8 cellular contexts compared by ENCODE assay signal in genomic region chr12:103877934-103878510, GRCh38. TPM values are rescaled to one million over a fixed set of nuclear protein-coding genes. Genes with fewer than 3 reads are reported as not detected.
A peak's percentile ranks its signal among the peaks of the same experiment; 100 is the strongest.
DNase-seq lines count a peak whose midpoint lies in the region; ATAC-seq and TF ChIP-seq lines count a peak whose summit lies in the region.

No MANE protein-coding gene starts in this region.

- H3K4me2 ChIP-seq in PC-3 (ENCODE audit: low read length) (peak overlapping the region; percentile 69), osteoblast (ENCODE audit: insufficient read depth, low read length) (peak overlapping the region; percentile 32)

- H3K4me1 ChIP-seq in PC-3 (ENCODE audit: insufficient read depth, low read length) (peaks cover 27% of the 10 kb centered on the region), osteoblast (ENCODE audit: insufficient read depth, low read length) (no peaks in the 10 kb centered on the region), uterus (no peaks in the 10 kb centered on the region)

- BruUV-seq in PC-3 (replicated peaks; lab: Mats Ljungman, UMichigan): no TSS peak

- intact Hi-C loops in PC-3 (cut with micrococcal nuclease) (loop anchor here (1.0 to 5.0 kb wide), 2 partner anchors 231 to 1224 kb away; no protein-coding TSS in a partner anchor), uterus (cut with DNase I; ENCODE audit: low total_unique reads) (loop anchor here (10.0 kb wide), 2 partner anchors 47 to 103 kb away; no protein-coding TSS in a partner anchor)

- 0 out of 2 replicates have a peak overlapping the region, but pooled peaks have one; percentile 25 for H3K4me3 ChIP-seq in PC-3 (ENCODE audit: low read length)
- no peak overlapping the region for H3K4me3 ChIP-seq in fibroblast of the aortic adventitia (ENCODE audit: low read depth, low read length)
- no peak overlapping the region for H3K4me3 ChIP-seq in osteoblast (ENCODE audit: insufficient read depth, low read length)
- H3K4me3 ChIP-seq in uterus: no peak overlapping the region

- H3K27me3 Mint-ChIP-seq in activated T-cell treated with anti-CD3 and anti-CD28 coated beads, Interleukin-2, amount 50 U/mL, for 4 hours (ENCODE audit: low read depth): no peaks in the 10 kb centered on the region

- no peaks in the 10 kb centered on the region for H3K79me2 ChIP-seq in PC-3 (ENCODE audit: low read length)
- no peaks in the 10 kb centered on the region for H3K79me2 ChIP-seq in osteoblast (ENCODE audit: insufficient read depth, low read length)

- H3K9me3 ChIP-seq in PC-3 (ENCODE audit: low read length) (no peaks in the 10 kb centered on the region), osteoblast (ENCODE audit: low read depth, low read length) (no peaks in the 10 kb centered on the region), uterus (no peaks in the 10 kb centered on the region)

- H4K20me1 ChIP-seq in PC-3 (ENCODE audit: low read length) (no peaks in the 10 kb centered on the region), osteoblast (ENCODE audit: insufficient read depth, low read length) (no peaks in the 10 kb centered on the region)

- H3K4me3 Mint-ChIP-seq in activated T-cell treated with anti-CD3 and anti-CD28 coated beads, Interleukin-2, amount 50 U/mL, for 4 hours: no peak overlapping the region

- H3K9ac ChIP-seq in PC-3 (ENCODE audit: low read length): no peak overlapping the region

- CTCF ChIA-PET in PC-3 (lab: Charles Lee): no interaction called here

- no peaks in the 10 kb centered on the region for H3K9me3 Mint-ChIP-seq in activated T-cell treated with anti-CD3 and anti-CD28 coated beads, Interleukin-2, amount 50 U/mL, for 4 hours

- ATAC-seq in PC-3: peak; percentile 73
- peak; percentile 81 to 86 for ATAC-seq in activated T-cell treated with anti-CD3 and anti-CD28 coated beads, Interleukin-2, amount 50 U/mL, for 4 hours

- in situ Hi-C loops in KBM-7 (cut with MboI; ENCODE audit: low pct_unique_long_range_greater_than_20kb, low sequenced_read_pairs): loop anchor here (25.0 kb wide), 1 partner anchor 234 kb away; no protein-coding TSS in a partner anchor

- POLR2A ChIA-PET in PC-3 (lab: Charles Lee; ENCODE audit: unreplicated experiment): interaction anchor here (0.6 kb wide), 1 partner anchor 37 kb away, joined by 6 read pairs; the partner anchor contains the start of gene NT5DC3

- no peaks in the 10 kb centered on the region for H3K27me3 ChIP-seq in PC-3 (ENCODE audit: low read length)
- H3K27me3 ChIP-seq in osteoblast (ENCODE audit: insufficient read depth, low read length): no peaks in the 10 kb centered on the region
- H3K27me3 ChIP-seq in uterus: no peaks in the 10 kb centered on the region

- H3K27ac ChIP-seq in PC-3 (ENCODE audit: low read length): no peak overlapping the region
- H3K27ac ChIP-seq in osteoblast (ENCODE audit: low read depth, low read length): no peak overlapping the region
- H3K27ac ChIP-seq in uterus: no peak overlapping the region

- no peaks in the 10 kb centered on the region for H3K36me3 Mint-ChIP-seq in activated T-cell treated with anti-CD3 and anti-CD28 coated beads, Interleukin-2, amount 50 U/mL, for 4 hours (ENCODE audit: insufficient read depth)

- no peaks in the 10 kb centered on the region for H3K9me2 ChIP-seq in PC-3 (replicated peaks; ENCODE audit: low read length)

- TF ChIP-seq POLR2A in uterus (IDR thresholded peaks at IDR 0.05): no peak

- DNase-seq in SKM-1 treated with dmso at 0.1 percent for 144 hours (lab: John Stamatoyannopoulos, UW; ENCODE audit: unreplicated experiment) (peak; percentile 35), SKM-1 (lab: John Stamatoyannopoulos, UW; ENCODE audit: unreplicated experiment) (no peak), KBM-7 (peak; percentile 75), PC-3 (peak; percentile 94), fibroblast of the aortic adventitia (ENCODE audit: low read depth) (peak; percentile 74), osteoblast (ENCODE audit: insufficient read length, low spot score, missing footprints) (peak; percentile 85), uterus (peak in 1 of 2 donors; percentile 65)
- peak; percentile 49 for DNase-seq in activated T-cell treated with anti-CD3 and anti-CD28 coated beads, Interleukin-2, amount 50 U/mL, for 4 hours

- peak; percentile 95 for TF ChIP-seq CTCF in PC-3 (conservative IDR thresholded peaks at IDR 0.05; ENCODE audit: low read depth, low read length)
- TF ChIP-seq CTCF in fibroblast of the aortic adventitia (IDR thresholded peaks at IDR 0.05; ENCODE audit: insufficient read depth, low read length): peak; percentile 85
- TF ChIP-seq CTCF in osteoblast (IDR thresholded peaks at IDR 0.05; ENCODE audit: extremely low read depth, low read depth, low read length): peak; percentile 85
- TF ChIP-seq CTCF in uterus (IDR thresholded peaks at IDR 0.05): peak; percentile 54 to 75 (median 62)

- no peaks in the 10 kb centered on the region for H3F3A ChIP-seq in PC-3 (ENCODE audit: low read length, unreplicated experiment)

- H2AFZ ChIP-seq in PC-3 (ENCODE audit: low read length) (peak overlapping the region; percentile 69), osteoblast (ENCODE audit: low read length) (peak overlapping the region; percentile 21)

- H3K36me3 ChIP-seq in PC-3 (ENCODE audit: low read depth, low read length): no peaks in the 10 kb centered on the region
- no peaks in the 10 kb centered on the region for H3K36me3 ChIP-seq in osteoblast (ENCODE audit: insufficient read depth, low read length)
- no peaks in the 10 kb centered on the region for H3K36me3 ChIP-seq in uterus

- peaks cover 15% of the 10 kb centered on the region for H3K4me1 Mint-ChIP-seq in activated T-cell treated with anti-CD3 and anti-CD28 coated beads, Interleukin-2, amount 50 U/mL, for 4 hours (ENCODE audit: low read depth)

RNA-seq across cellular contexts. Expression of gene NT5DC3, which starts 37.0 kb away (rescaled TPM):
- total RNA-seq in PC-3 (2014; rRNA removed) (14.9 and 15.7 TPM in 2 replicates), fibroblast of the aortic adventitia (ENCODE audit: low replicate concordance) (7.0 and 11.7 TPM in 2 replicates), osteoblast (10.1 and 10.6 TPM in 2 replicates), uterus (10 to 100 TPM in 3 of 4 donors, 1 to 10 TPM in 1; 5.6 to 60.9 (median 15.9) TPM)
- 10 to 100 TPM; 13.6 to 15.1 (median 14.1) TPM for total RNA-seq in activated T-cell treated with anti-CD3 and anti-CD28 coated beads, Interleukin-2, amount 50 U/mL, for 4 hours

RNA-seq across cellular contexts. Expression of gene HSP90B1, which starts 52.2 kb away (rescaled TPM):
- total RNA-seq in PC-3 (2014; rRNA removed) (476 and 593 TPM in 2 replicates), fibroblast of the aortic adventitia (ENCODE audit: low replicate concordance) (438 and 657 TPM in 2 replicates), osteoblast (430 and 436 TPM in 2 replicates), uterus (100 to 1,000 TPM; 236 to 475 (median 401) TPM)
- total RNA-seq in activated T-cell treated with anti-CD3 and anti-CD28 coated beads, Interleukin-2, amount 50 U/mL, for 4 hours: 100 to 1,000 TPM; 422 to 538 (median 503) TPM
